10 cellular contexts compared by ENCODE assay signal in the genomic region with DNA sequence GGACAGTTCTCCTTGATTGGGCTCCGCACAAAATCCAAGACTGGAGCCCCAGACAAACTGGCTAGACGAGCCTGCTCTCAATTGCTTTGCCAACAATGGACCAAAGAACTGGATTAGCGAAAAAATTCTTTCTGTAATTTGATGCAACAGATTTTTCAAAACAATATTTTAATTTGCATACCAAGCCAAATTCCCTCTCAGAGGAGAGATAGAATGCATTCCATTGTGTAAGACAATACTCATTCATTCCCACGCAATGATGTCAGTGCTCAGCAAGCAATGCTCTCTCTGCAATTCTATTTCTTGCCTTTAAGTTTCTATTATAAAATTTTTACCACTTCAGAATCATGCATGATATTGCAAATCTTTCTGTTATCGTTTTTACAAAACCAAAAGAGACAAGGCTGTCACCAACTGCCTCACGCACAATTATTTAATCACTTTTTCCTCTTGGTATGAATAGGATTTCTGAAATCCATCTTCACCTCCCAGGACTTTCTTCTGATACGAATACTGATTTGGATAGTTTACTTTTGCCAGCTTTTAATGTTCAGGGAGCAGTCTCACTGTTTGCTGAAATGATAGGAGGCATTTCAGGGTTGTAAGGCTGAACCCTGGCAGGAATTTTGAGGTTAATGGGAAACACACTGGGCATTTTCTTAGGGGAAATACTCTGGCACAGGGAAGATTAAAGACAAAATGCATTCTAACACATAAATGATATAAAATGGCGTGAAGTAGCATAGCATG. TPM values are rescaled to one million over a fixed set of nuclear protein-coding genes. Genes with fewer than 3 reads are reported as not detected.
DNase-seq lines count a peak whose midpoint lies in the region; ATAC-seq and TF ChIP-seq lines count a peak whose summit lies in the region.
"Had no signal": no experiment of that assay in that cellular context is flagged by ENCODE, and none has a peak within 500 bp of the region (broad histone marks: within the 10 kb centered on the region; RNA-seq: fewer than 3 reads in every experiment).

No MANE protein-coding gene starts in this region.

- peak overlapping the region; percentile 71; the same call in 1 of the 2 replicates for H3K18ac ChIP-seq in IMR-90 (ENCODE audit: low read depth, low read length)

- CTCF ChIA-PET in AG04449 (lab: Yijun Ruan, JAX): no interaction called here
- CTCF ChIA-PET in IMR-90 (lab: Yijun Ruan, JAX): no interaction called here

- POLR2A ChIA-PET in AG04449 (lab: Yijun Ruan, JAX): interaction anchor here (0.7 kb wide), 1 partner anchor 135 kb away, joined by 3 read pairs; no protein-coding TSS in a partner anchor
- POLR2A ChIA-PET in IMR-90 (lab: Charles Lee; ENCODE audit: unreplicated experiment): no interaction called here

- no peak for TF ChIP-seq RAD21 in IMR-90 (IDR thresholded peaks at IDR 0.05; ENCODE audit: low read length)

- H4K5ac ChIP-seq in IMR-90 (ENCODE audit: low read depth, low read length): peak overlapping the region; percentile 68

- H3K23ac ChIP-seq in IMR-90 (ENCODE audit: low read depth, low read length): no peak overlapping the region

- H3K36me3 ChIP-seq in IMR-90 (ENCODE audit: control insufficient read depth, insufficient read depth, low read length): no peaks in the 10 kb centered on the region

- no peak for TF ChIP-seq POLR2A in IMR-90 (IDR thresholded peaks at IDR 0.05; ENCODE audit: low read depth, low read length)

- no TSS peak for BruUV-seq in IMR-90 (replicated peaks; lab: Mats Ljungman, UMichigan)

- dilution Hi-C loops in IMR-90 (cut with HindIII; ENCODE audit: low sequenced_read_pairs, unreplicated experiment): no loop called here

- H2AFZ ChIP-seq in IMR-90 (replicated peaks; ENCODE audit: low read length, poor library complexity): no peak overlapping the region

- H2AK9ac ChIP-seq in IMR-90 (replicated peaks; ENCODE audit: low read depth, low read length, poor library complexity): no peak overlapping the region

- H3K4me1 ChIP-seq in IMR-90 (ENCODE audit: control insufficient read depth, insufficient read depth, low read length): peaks cover 11% of the 10 kb centered on the region

- WGBS in IMR-90 (ENCODE audit: extremely low coverage in 2 of 2, insufficient read length in 1 of 2), 2 experiments: no CpG with 5 or more reads among the region's 8 CpGs

- ATAC-seq in IMR-90 (ENCODE audit: low read depth): peak; percentile 72
- ATAC-seq in HG02938 (IDR thresholded peaks at IDR 0.05; ENCODE audit: unreplicated experiment): no peak

- TF ChIP-seq CTCF in AG04449 (IDR thresholded peaks at IDR 0.05; ENCODE audit: insufficient read depth, low read length, missing control alignments) (no peak), IMR-90 (conservative IDR thresholded peaks at IDR 0.05; ENCODE audit: low read depth, low read length) (no peak)

- H3K9ac ChIP-seq in IMR-90 (ENCODE audit: low read depth, low read length): peak overlapping the region; percentile 16; the same call in 1 of the 2 replicates

- no peaks in the 10 kb centered on the region for H3K9me3 ChIP-seq in IMR-90 (ENCODE audit: control insufficient read depth, insufficient read depth, low read length)

- no peaks in the 10 kb centered on the region for H3K27me3 ChIP-seq in IMR-90 (ENCODE audit: control insufficient read depth, insufficient read depth, low read length)

- peak overlapping the region; percentile 44 to 70; a peak in 2 of 4 replicates for H4K8ac ChIP-seq in IMR-90 (ENCODE audit: low read depth in 2 of 2, low read length in 2 of 2)

- H3K4me3 ChIP-seq in AG04449 (ENCODE audit: low read depth, low read length): no peak overlapping the region
- peak overlapping the region; percentile 16; the same call in 1 of the 2 replicates for H3K4me3 ChIP-seq in IMR-90 (ENCODE audit: insufficient read depth, low read depth, low read length)

- no peak overlapping the region for H3K14ac ChIP-seq in IMR-90 (replicated peaks; ENCODE audit: low read depth, low read length)

- peak overlapping the region; percentile 81 for H3K4me2 ChIP-seq in IMR-90 (ENCODE audit: low read depth, low read length)

- peak overlapping the region; percentile 59; the same call in 1 of the 2 replicates for H2BK20ac ChIP-seq in IMR-90 (ENCODE audit: low read depth, low read length)

- H4K20me1 ChIP-seq in IMR-90 (ENCODE audit: insufficient read depth, low read length): no peaks in the 10 kb centered on the region

- H3K4ac ChIP-seq in IMR-90 (ENCODE audit: low read depth, low read length): no peak overlapping the region

- 0 out of 3 replicates have a peak overlapping the region, but pooled peaks have one; percentile 15 for H2BK15ac ChIP-seq in IMR-90 (ENCODE audit: low read depth, low read length)

- peak overlapping the region; percentile 92 for H2BK5ac ChIP-seq in IMR-90 (ENCODE audit: low read depth, low read length, poor library complexity, severe bottlenecking)

- H4K91ac ChIP-seq in IMR-90 (ENCODE audit: insufficient read depth, low read depth, low read length): peak overlapping the region; percentile 67

- no peaks in the 10 kb centered on the region for H3K79me1 ChIP-seq in IMR-90 (ENCODE audit: low read depth in 1 of 2, low read length in 2 of 2)

- H2AK5ac ChIP-seq in IMR-90 (ENCODE audit: low read depth, low read length): no peak overlapping the region

- DNase-seq in AG04449 (ENCODE audit: low read depth, low spot score) (peak; percentile 49), IMR-90 (peak; percentile 78), caudate nucleus (lab: John Stamatoyannopoulos, UW) (peak in 9 of 61 donors; percentile 0 to 47 (median 4)), medulla oblongata (ENCODE audit: extremely low spot score) (peak; percentile 40), activated T-cell treated with anti-CD3 and anti-CD28 coated beads for 4 hours (no peak), SW480 (ENCODE audit: low spot score) (no peak), NCI-H510A treated with DMSO at 0.1 percent for 48 hours (lab: John Stamatoyannopoulos, UW) (no peak)
- DNase-seq: stimulated activated naive CD4-positive, alpha-beta T cell had no signal

- peak overlapping the region; percentile 16; the same call in 1 of the 2 replicates for H3K56ac ChIP-seq in IMR-90 (ENCODE audit: extremely low read depth, insufficient read depth, low read length)

- intact Hi-C loops in IMR-90 (cut with micrococcal nuclease): no loop called here

- in situ Hi-C loops in IMR-90 (cut with MboI; ENCODE audit: low sequenced_read_pairs): no loop called here

- peak overlapping the region; percentile 68; the same call in 1 of the 2 replicates for H3K27ac ChIP-seq in IMR-90 (ENCODE audit: insufficient read depth, low read length)
- H3K27ac ChIP-seq in caudate nucleus (ENCODE audit: low read depth, low read length): peak overlapping the region; percentile 6
- H3K27ac ChIP-seq: VCaP had no signal

- peak overlapping the region; percentile 54 for H2BK120ac ChIP-seq in IMR-90 (ENCODE audit: low read depth, low read length)

- H3K9me1 ChIP-seq in IMR-90 (ENCODE audit: insufficient read depth, low read length): no peaks in the 10 kb centered on the region

TF ChIP-seq in IMR-90, 13 proteins besides CTCF, POLR2A, EP300 and RAD21:
- TF ChIP-seq CEBPB (IDR thresholded peaks at IDR 0.05; ENCODE audit: low read depth, low read length): peak; percentile 55; the same call in 1 of the 2 replicates
- TF ChIP-seq MAFK (IDR thresholded peaks at IDR 0.05; ENCODE audit: low read depth, low read length): no peak
- TF ChIP-seq CHD1 (IDR thresholded peaks at IDR 0.05; ENCODE audit: low read depth, low read length): no peak
- TF ChIP-seq MAZ (IDR thresholded peaks at IDR 0.05; ENCODE audit: borderline replicate concordance, low read depth, low read length): no peak

RNA-seq across cellular contexts. Expression of gene HCCS, which starts 46.1 kb away (rescaled TPM):
- total RNA-seq in IMR-90 (2012; rRNA removed): 24.0 and 35.8 TPM in 2 replicates
- polyA plus RNA-seq in IMR-90 (2012; rRNA removed): 26.5 and 28.6 TPM in 2 replicates
- 9.4 and 12.1 TPM in 2 replicates for polyA plus RNA-seq in IMR-90 (2012; cell fraction: cytosol; rRNA removed)
- 2.3 and 9.4 TPM in 2 replicates for polyA plus RNA-seq in IMR-90 (2012; cell fraction: nucleus; rRNA removed; ENCODE audit: low replicate concordance)

Comparison
In these comparisons a context has a peak if more than half of its experiments do, and no peak if none do; other contexts are left out.
1. DNase-seq: peak in AG04449 (single experiment), IMR-90 (single experiment) and medulla oblongata (single experiment); none in activated T-cell treated with anti-CD3 and anti-CD28 coated beads for 4 hours (single experiment), SW480 (single experiment) and NCI-H510A treated with DMSO at 0.1 percent for 48 hours (single experiment).